In genomic region chr4:175127314-175127713, GRCh38 we compare ENCODE assay signal across 30 cellular contexts.
DNase-seq lines count a peak whose midpoint lies in the region; ATAC-seq, FAIRE-seq and TF ChIP-seq lines count a peak whose summit lies in the region.
"Had no signal": no experiment of that assay in that cellular context is flagged by ENCODE, and none has a peak within 500 bp of the region (broad histone marks: within the 10 kb centered on the region; RNA-seq: fewer than 3 reads in every experiment).

No MANE protein-coding gene starts in this region.

- FAIRE-seq in bronchial epithelial cell (lab: Jason Lieb, UNC) = no peak
- FAIRE-seq: endometrium had no signal

- no peaks in the 10 kb centered on the region for H3K36me3 Mint-ChIP-seq in T-cell

- ATAC-seq in HG02884 (IDR thresholded peaks at IDR 0.05; ENCODE audit: unreplicated experiment) = no peak
- no peak for ATAC-seq in T-cell (replicated peaks in 1 of 4)
- no peak for ATAC-seq in right cardiac atrium
- ATAC-seq: activated CD8-positive, alpha-beta T cell treated with anti-CD3 and anti-CD28 coated beads, Interleukin-2, amount 10 ng/mL, durations not matched to agents 7 days and 5 days; HCT116; left lung; upper lobe of right lung had no signal

- peak; percentile 5 for DNase-seq in Caki2 (ENCODE audit: low read depth)
- DNase-seq in LHCN-M2 (ENCODE audit: low read depth) = peak; percentile 28
- DNase-seq in bronchial epithelial cell (ENCODE audit: low read depth) = peak; percentile 89
- DNase-seq in kidney tubule cell (ENCODE audit: low spot score) = peak; percentile 2
- DNase-seq in adrenal gland = no peak
- no peak for DNase-seq in T-cell
- no peak for DNase-seq in right cardiac atrium
- DNase-seq: ACHN; activated CD8-positive, alpha-beta T cell treated with anti-CD3 and anti-CD28 coated beads, Interleukin-2, amount 10 ng/mL, durations not matched to agents 7 days and 5 days; activated gamma-delta T cell treated with Interleukin-2 at 50 U/mL for 16 hours; amniotic stem cell; central memory CD4-positive, alpha-beta T cell; dermis blood vessel endothelial cell; KG1; left lung; MV-4-11; NCI-H187; NCI-H2171 treated with DMSO at 0.1 percent for 48 hours; NCI-H524; nucleus accumbens; Peyer's patch; substantia nigra; upper lobe of right lung had no signal

- no peak overlapping the region for H3K27ac ChIP-seq in adrenal gland
- H3K27ac ChIP-seq in right cardiac atrium (ENCODE audit: low read length) = no peak overlapping the region
- H3K27ac ChIP-seq: BLaER1, left lung, Peyer's patch, SJSA1, upper lobe of right lung had no signal

- intact Hi-C loops in adrenal gland (cut with DNase I) = no loop called here
- intact Hi-C loops in right cardiac atrium (cut with DNase I) = no loop called here

- CTCF ChIA-PET in T-cell (lab: Charles Lee) = no interaction called here

- in situ Hi-C loops in Caki2 (cut with HindIII; ENCODE audit: low pct_unique_long_range_greater_than_20kb, low sequenced_read_pairs) = no loop called here

- H3K36me3 ChIP-seq in bronchial epithelial cell (ENCODE audit: control insufficient read depth, insufficient read depth, low read length) (no peaks in the 10 kb centered on the region), adrenal gland (replicated peaks in 1 of 2) (no peaks in the 10 kb centered on the region)
- H3K36me3 ChIP-seq: BLaER1, left lung, Peyer's patch, SJSA1, upper lobe of right lung had no signal

- peaks cover 0 to 38% (median 24%) of the 10 kb centered on the region in 3 donors for H3K9me3 Mint-ChIP-seq in T-cell

- no peak overlapping the region for H3K27ac Mint-ChIP-seq in T-cell
- H3K27ac Mint-ChIP-seq: activated CD8-positive, alpha-beta T cell treated with anti-CD3 and anti-CD28 coated beads, Interleukin-2, amount 10 ng/mL, durations not matched to agents 7 days and 5 days; T-helper 1 cell treated with Interleukin-12 subunit alpha and Interleukin-12 subunit beta and Interleukin-4 antibody, amounts not matched to agents 30 μg/mL and 1 μg/mL, for 36 hours had no signal

- no peaks in the 10 kb centered on the region for H3K27me3 ChIP-seq in bronchial epithelial cell (ENCODE audit: control insufficient read depth, insufficient read depth, low read length)
- H3K27me3 ChIP-seq in adrenal gland = no peaks in the 10 kb centered on the region
- H3K27me3 ChIP-seq in right cardiac atrium (ENCODE audit: control insufficient read depth, insufficient read depth) = no peaks in the 10 kb centered on the region
- H3K27me3 ChIP-seq: BLaER1, left lung, Peyer's patch, SJSA1, upper lobe of right lung had no signal

- no peaks in the 10 kb centered on the region for H3K27me3 Mint-ChIP-seq in T-cell

- H3K4me3 Mint-ChIP-seq in T-cell = no peak overlapping the region
- H3K4me3 Mint-ChIP-seq: activated CD8-positive, alpha-beta T cell treated with anti-CD3 and anti-CD28 coated beads, Interleukin-2, amount 10 ng/mL, durations not matched to agents 7 days and 5 days; T-helper 1 cell treated with Interleukin-12 subunit alpha and Interleukin-12 subunit beta and Interleukin-4 antibody, amounts not matched to agents 30 μg/mL and 1 μg/mL, for 36 hours had no signal

- POLR2A ChIA-PET in T-cell (lab: Charles Lee) = no interaction called here

- no peaks in the 10 kb centered on the region for H3K9me3 ChIP-seq in adrenal gland (replicated peaks in 1 of 3)
- H3K9me3 ChIP-seq in right cardiac atrium (ENCODE audit: control insufficient read depth, low read length) = no peaks in the 10 kb centered on the region
- H3K9me3 ChIP-seq: Peyer's patch had no signal

- no peak for TF ChIP-seq POLR2A in adrenal gland (IDR thresholded peaks at IDR 0.05)

- H3K4me1 ChIP-seq in adrenal gland (replicated peaks in 1 of 2) = no peaks in the 10 kb centered on the region
- no peaks in the 10 kb centered on the region for H3K4me1 ChIP-seq in right cardiac atrium (ENCODE audit: control insufficient read depth, insufficient read depth, low read length)
- H3K4me1 ChIP-seq: BLaER1, left lung, Peyer's patch, SJSA1, upper lobe of right lung had no signal

- WGBS in adrenal gland, 4 donors = 45 to 86% (median 63%) methylated on average over 2 of the region's 2 CpGs
- 74% methylated on average over 2 of the region's 2 CpGs for whole genome bisulfite sequencing in right cardiac atrium

- H3K4me1 Mint-ChIP-seq in T-cell = no peaks in the 10 kb centered on the region

- no peak for TF ChIP-seq CTCF in bronchial epithelial cell (IDR thresholded peaks at IDR 0.05; ENCODE audit: insufficient read depth, low read length, severe bottlenecking)
- no peak for TF ChIP-seq CTCF in adrenal gland (IDR thresholded peaks at IDR 0.05)

- H3K4me3 ChIP-seq in bronchial epithelial cell (ENCODE audit: low read depth, low read length) (no peak overlapping the region), adrenal gland (no peak overlapping the region), right cardiac atrium (ENCODE audit: low read length) (no peak overlapping the region)
- H3K4me3 ChIP-seq: BLaER1, left lung, Peyer's patch, SJSA1, smooth muscle cell, upper lobe of right lung had no signal

Comparison
In these comparisons a context has a peak if more than half of its experiments do, and no peak if none do; other contexts are left out.
1. DNase-seq: peak in Caki2 (single experiment), LHCN-M2 (single experiment), bronchial epithelial cell (single experiment) and kidney tubule cell (single experiment); none in adrenal gland (0 of 7), T-cell (0 of 34) and right cardiac atrium (0 of 3).